In the genomic region with DNA sequence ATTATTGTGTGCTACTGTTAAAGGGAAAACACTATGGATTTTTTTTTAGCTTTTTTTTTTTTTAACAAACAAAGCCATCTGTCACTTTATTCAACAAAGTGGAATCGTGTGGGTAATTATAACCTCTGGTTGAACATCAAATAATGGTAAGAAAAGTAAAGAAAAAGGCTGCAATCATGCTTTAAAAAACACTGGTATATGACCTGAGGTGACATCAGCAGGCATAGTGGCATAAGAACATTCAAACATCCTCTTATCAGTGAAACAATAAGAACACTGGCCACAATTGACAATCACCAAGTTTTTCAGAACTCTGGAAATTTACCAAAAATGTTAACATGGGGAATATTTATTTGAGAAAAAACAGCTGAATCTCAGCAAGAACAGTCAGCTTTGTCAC, we compare ENCODE assay signal across 13 cellular contexts.
A peak's percentile ranks its signal among the peaks of the same experiment; 100 is the strongest.
DNase-seq lines count a peak whose midpoint lies in the region; TF ChIP-seq lines count a peak whose summit lies in the region.
"Had no signal": no experiment of that assay in that cellular context is flagged by ENCODE, and none has a peak within 500 bp of the region (broad histone marks: within the 10 kb centered on the region; RNA-seq: fewer than 3 reads in every experiment).

No MANE protein-coding gene starts in this region.

- no peak overlapping the region for H3K9ac ChIP-seq in neural cell (ENCODE audit: low read length)

- no peak for TF ChIP-seq CTCF in neural cell (IDR thresholded peaks at IDR 0.05; ENCODE audit: poor library complexity, severe bottlenecking)

- no peaks in the 10 kb centered on the region for H3K9me3 ChIP-seq in neural cell (ENCODE audit: low read length)
- H3K9me3 ChIP-seq: HAP-1 had no signal

- no peaks in the 10 kb centered on the region for H3K27me3 ChIP-seq in neural cell (ENCODE audit: insufficient read depth, low read depth, low read length)

- in situ Hi-C loops in G401 (cut with HindIII; ENCODE audit: low sequenced_read_pairs), result no loop called here

- no peak overlapping the region for H3K4me3 ChIP-seq in neural cell (ENCODE audit: low read length)
- H3K4me3 ChIP-seq: HAP-1, K562 had no signal

- TF ChIP-seq EP300 in neural cell (conservative IDR thresholded peaks at IDR 0.05; ENCODE audit: poor library complexity, severe bottlenecking), result no peak

- H3K79me2 ChIP-seq in neural cell (replicated peaks; ENCODE audit: insufficient read depth, low read length), result no peaks in the 10 kb centered on the region

- H4K20me1 ChIP-seq in neural cell (ENCODE audit: insufficient read depth), result no peaks in the 10 kb centered on the region

- no peaks in the 10 kb centered on the region for H3K9me2 ChIP-seq in neural cell (ENCODE audit: insufficient read depth, low read length)

- DNase-seq in DMS53 (lab: John Stamatoyannopoulos, UW) (peak; percentile 1), NCI-H1694 treated with DMSO at 0.1 percent for 48 hours (lab: John Stamatoyannopoulos, UW) (peak; percentile 83), NCI-H2227 treated with DMSO at 0.1 percent for 48 hours (lab: John Stamatoyannopoulos, UW) (peak; percentile 93), G401 (ENCODE audit: low spot score) (no peak), AG08395 (ENCODE audit: low spot score) (no peak), cerebellar nuclear complex (lab: John Stamatoyannopoulos, UW) (no peak)
- DNase-seq: DMS79 treated with DMSO at 0.1 percent for 48 hours, NCI-H1436 treated with DMSO at 0.1 percent for 48 hours, PC-3 had no signal

- no peak overlapping the region for H3K27ac ChIP-seq in neural cell (ENCODE audit: low read length)
- H3K27ac ChIP-seq: RWPE1 had no signal

- no peak overlapping the region for H2AFZ ChIP-seq in neural cell (ENCODE audit: low read depth, low read length)

- H3K4me2 ChIP-seq in neural cell (ENCODE audit: low read length), result peak overlapping the region; percentile 10

- no peak for TF ChIP-seq RAD21 in neural cell (conservative IDR thresholded peaks at IDR 0.05)

- no peaks in the 10 kb centered on the region for H3F3A ChIP-seq in neural cell (ENCODE audit: insufficient read depth, low read length, poor library complexity, severe bottlenecking)

- no peaks in the 10 kb centered on the region for H3K36me3 ChIP-seq in neural cell (ENCODE audit: insufficient read depth, low read length)
- H3K36me3 ChIP-seq: HAP-1 had no signal

TF ChIP-seq in neural cell, 6 proteins besides CTCF, POLR2A, EP300 and RAD21:
- TF ChIP-seq POLR2AphosphoS5 (IDR thresholded peaks at IDR 0.05) (no peak), SMC3 (conservative IDR thresholded peaks at IDR 0.05; ENCODE audit: poor library complexity) (no peak), EZH2 (IDR thresholded peaks at IDR 0.05; ENCODE audit: borderline replicate concordance, insufficient read depth, low read length, poor library complexity, severe bottlenecking) (no peak), TAF1 (IDR thresholded peaks at IDR 0.05; ENCODE audit: low read depth) (no peak), MXI1 (conservative IDR thresholded peaks at IDR 0.05; ENCODE audit: poor library complexity, severe bottlenecking) (no peak)
- TF ChIP-seq, protein P1, sequence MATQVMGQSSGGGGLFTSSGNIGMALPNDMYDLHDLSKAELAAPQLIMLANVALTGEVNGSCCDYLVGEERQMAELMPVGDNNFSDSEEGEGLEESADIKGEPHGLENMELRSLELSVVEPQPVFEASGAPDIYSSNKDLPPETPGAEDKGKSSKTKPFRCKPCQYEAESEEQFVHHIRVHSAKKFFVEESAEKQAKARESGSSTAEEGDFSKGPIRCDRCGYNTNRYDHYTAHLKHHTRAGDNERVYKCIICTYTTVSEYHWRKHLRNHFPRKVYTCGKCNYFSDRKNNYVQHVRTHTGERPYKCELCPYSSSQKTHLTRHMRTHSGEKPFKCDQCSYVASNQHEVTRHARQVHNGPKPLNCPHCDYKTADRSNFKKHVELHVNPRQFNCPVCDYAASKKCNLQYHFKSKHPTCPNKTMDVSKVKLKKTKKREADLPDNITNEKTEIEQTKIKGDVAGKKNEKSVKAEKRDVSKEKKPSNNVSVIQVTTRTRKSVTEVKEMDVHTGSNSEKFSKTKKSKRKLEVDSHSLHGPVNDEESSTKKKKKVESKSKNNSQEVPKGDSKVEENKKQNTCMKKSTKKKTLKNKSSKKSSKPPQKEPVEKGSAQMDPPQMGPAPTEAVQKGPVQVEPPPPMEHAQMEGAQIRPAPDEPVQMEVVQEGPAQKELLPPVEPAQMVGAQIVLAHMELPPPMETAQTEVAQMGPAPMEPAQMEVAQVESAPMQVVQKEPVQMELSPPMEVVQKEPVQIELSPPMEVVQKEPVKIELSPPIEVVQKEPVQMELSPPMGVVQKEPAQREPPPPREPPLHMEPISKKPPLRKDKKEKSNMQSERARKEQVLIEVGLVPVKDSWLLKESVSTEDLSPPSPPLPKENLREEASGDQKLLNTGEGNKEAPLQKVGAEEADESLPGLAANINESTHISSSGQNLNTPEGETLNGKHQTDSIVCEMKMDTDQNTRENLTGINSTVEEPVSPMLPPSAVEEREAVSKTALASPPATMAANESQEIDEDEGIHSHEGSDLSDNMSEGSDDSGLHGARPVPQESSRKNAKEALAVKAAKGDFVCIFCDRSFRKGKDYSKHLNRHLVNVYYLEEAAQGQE (IDR thresholded peaks at IDR 0.05; ENCODE audit: borderline replicate concordance), result no peak

Comparison
In these comparisons a context has a peak if more than half of its experiments do, and no peak if none do; other contexts are left out.
1. DNase-seq: peak in DMS53 (single experiment), NCI-H1694 treated with DMSO at 0.1 percent for 48 hours (single experiment) and NCI-H2227 treated with DMSO at 0.1 percent for 48 hours (single experiment); none in G401 (single experiment), AG08395 (single experiment) and cerebellar nuclear complex (0 of 2).